Comparison of ENCODE assay signal across 14 cellular contexts in the genomic region with DNA sequence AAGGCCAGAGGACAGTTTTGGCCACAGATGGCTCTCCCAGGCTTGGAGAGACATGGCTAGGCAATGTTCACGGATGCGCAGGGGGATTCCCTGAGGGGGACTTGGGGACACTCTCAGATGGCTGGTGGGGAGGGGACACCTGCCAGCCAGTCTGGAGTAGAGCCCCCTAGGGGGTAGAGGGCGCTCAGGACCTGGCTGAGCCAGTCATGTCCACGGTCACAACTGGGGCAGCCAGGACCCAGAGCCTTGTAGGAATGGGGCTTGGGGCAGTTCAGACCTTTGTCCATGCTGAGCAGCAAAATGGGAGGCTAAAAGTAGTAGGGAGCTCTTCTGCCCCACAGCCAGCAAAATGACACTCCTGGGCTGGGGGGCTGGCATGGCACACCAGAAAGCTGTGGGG. TPM values are rescaled to one million over a fixed set of nuclear protein-coding genes. Genes with fewer than 3 reads are reported as not detected.
A peak's percentile ranks its signal among the peaks of the same experiment; 100 is the strongest.
DNase-seq lines count a peak whose midpoint lies in the region; ATAC-seq and TF ChIP-seq lines count a peak whose summit lies in the region.
"Had no signal": no experiment of that assay in that cellular context is flagged by ENCODE, and none has a peak within 500 bp of the region (broad histone marks: within the 10 kb centered on the region; RNA-seq: fewer than 3 reads in every experiment).

No MANE protein-coding gene starts in this region.

- H3K4me1 ChIP-seq in heart right ventricle (peaks cover 5 to 67% (median 41%) of the 10 kb centered on the region in 9 donors), endodermal cell (ENCODE audit: control insufficient read depth, insufficient read depth, low read length) (peaks cover 3% of the 10 kb centered on the region), neuronal stem cell (ENCODE audit: control insufficient read depth in 2 of 2, insufficient read depth in 1 of 2, low read depth in 1 of 2, low read length in 2 of 2) (peaks cover 19 to 43% of the 10 kb centered on the region in 2 donors), aorta (ENCODE audit: control insufficient read depth in 1 of 2, insufficient read depth in 2 of 2, low read length in 2 of 2) (no peaks in the 10 kb centered on the region)

- H3K9ac ChIP-seq in endodermal cell (ENCODE audit: extremely low read depth, low read length, poor library complexity, severe bottlenecking): no peak overlapping the region
- no peak overlapping the region for H3K9ac ChIP-seq in neuronal stem cell (ENCODE audit: low read depth, low read length, poor library complexity)

- H2BK12ac ChIP-seq in neuronal stem cell (ENCODE audit: low read length): no peak overlapping the region

- no peak for DNase-seq in heart right ventricle
- no peak for DNase-seq in left cardiac atrium
- DNase-seq in endodermal cell: peak; percentile 57
- no peak for DNase-seq in neuronal stem cell (ENCODE audit: low spot score)
- DNase-seq in aorta: no peak
- no peak for DNase-seq in LoVo (ENCODE audit: low spot score)
- no peak for DNase-seq in erythroblast (lab: John Stamatoyannopoulos, UW)
- DNase-seq in activated T-helper 2 cell treated with anti-CD3 and anti-CD28 coated beads, Interferon-gamma antibody, Interleukin-2, Interleukin-4, amounts not matched to agents 10 μg/mL and 5 μg/mL and 100 μg/mL, durations not matched to agents 14 hours and 24 hours and 36 hours (ENCODE audit: low spot score): no peak
- DNase-seq: foreskin melanocyte, NCI-H1417 treated with DMSO at 0.1 percent for 48 hours, NCI-H446, PC-9, T-helper 1 cell had no signal

- no peak overlapping the region for H3K4me2 ChIP-seq in neuronal stem cell (ENCODE audit: insufficient read depth, low read length, poor library complexity, severe bottlenecking)

- H3K27ac ChIP-seq in heart right ventricle (peak overlapping the region; percentile 65 to 99 (median 88)), endodermal cell (ENCODE audit: low read depth, low read length) (no peak overlapping the region), neuronal stem cell (replicated peaks; ENCODE audit: low read length) (no peak overlapping the region), aorta (ENCODE audit: low read depth in 1 of 2, low read length in 2 of 2) (peak overlapping the region; percentile 17 to 76)
- H3K27ac ChIP-seq: PC-9 had no signal

- H3K36me3 ChIP-seq in heart right ventricle (no peaks in the 10 kb centered on the region), endodermal cell (ENCODE audit: control insufficient read depth, insufficient read depth, low read length) (no peaks in the 10 kb centered on the region), neuronal stem cell (replicated peaks in 1 of 2; ENCODE audit: control insufficient read depth in 2 of 2, insufficient read depth in 2 of 2, low read length in 2 of 2) (no peaks in the 10 kb centered on the region), aorta (ENCODE audit: control insufficient read depth in 1 of 2, insufficient read depth in 2 of 2, low read length in 1 of 2) (no peaks in the 10 kb centered on the region)

- ATAC-seq in heart right ventricle (peak in 2 of 8 donors; percentile 8 to 12), left cardiac atrium (no peak), aorta (ENCODE audit: low FRiP score) (no peak)

- H3K27me3 ChIP-seq in heart right ventricle (peaks cover 0 to 20% (median 0%) of the 10 kb centered on the region in 7 donors), endodermal cell (ENCODE audit: control insufficient read depth, insufficient read depth, low read length, poor library complexity, severe bottlenecking) (no peaks in the 10 kb centered on the region), neuronal stem cell (ENCODE audit: control insufficient read depth in 3 of 3, insufficient read depth in 3 of 3, low read depth in 1 of 3, low read length in 3 of 3) (peaks cover 0 to 6% (median 0%) of the 10 kb centered on the region in 3 experiments), aorta (ENCODE audit: control insufficient read depth in 1 of 2, insufficient read depth in 2 of 2, low read length in 1 of 2) (no peaks in the 10 kb centered on the region)

- no peak overlapping the region for H2AFZ ChIP-seq in neuronal stem cell (ENCODE audit: low read length)
- H2AFZ ChIP-seq: PC-9 had no signal

- H3K9me3 Mint-ChIP-seq in endodermal cell: no peaks in the 10 kb centered on the region
- H3K9me3 Mint-ChIP-seq in activated T-helper 2 cell treated with anti-CD3 and anti-CD28 coated beads, Interferon-gamma antibody, Interleukin-2, Interleukin-4, amounts not matched to agents 10 μg/mL and 5 μg/mL and 100 μg/mL, durations not matched to agents 14 hours and 24 hours and 36 hours: no peaks in the 10 kb centered on the region

- H3K27me3 Mint-ChIP-seq in endodermal cell (ENCODE audit: insufficient read depth): no peaks in the 10 kb centered on the region
- peaks cover 22% of the 10 kb centered on the region for H3K27me3 Mint-ChIP-seq in activated T-helper 2 cell treated with anti-CD3 and anti-CD28 coated beads, Interferon-gamma antibody, Interleukin-2, Interleukin-4, amounts not matched to agents 10 μg/mL and 5 μg/mL and 100 μg/mL, durations not matched to agents 14 hours and 24 hours and 36 hours (ENCODE audit: low read depth)

- no peak overlapping the region for H4K91ac ChIP-seq in neuronal stem cell (ENCODE audit: low read depth, low read length, poor library complexity)

- TF ChIP-seq CTCF in heart right ventricle (IDR thresholded peaks at IDR 0.05) (no peak), endodermal cell (conservative IDR thresholded peaks at IDR 0.05) (no peak)

- H2BK120ac ChIP-seq in neuronal stem cell (ENCODE audit: low read depth, low read length): no peak overlapping the region

- no peaks in the 10 kb centered on the region for H3K36me3 Mint-ChIP-seq in endodermal cell (ENCODE audit: low read depth)
- no peaks in the 10 kb centered on the region for H3K36me3 Mint-ChIP-seq in activated T-helper 2 cell treated with anti-CD3 and anti-CD28 coated beads, Interferon-gamma antibody, Interleukin-2, Interleukin-4, amounts not matched to agents 10 μg/mL and 5 μg/mL and 100 μg/mL, durations not matched to agents 14 hours and 24 hours and 36 hours (ENCODE audit: low read depth)

- no peak overlapping the region for H3K4ac ChIP-seq in neuronal stem cell (ENCODE audit: low read length)

- peak overlapping the region; percentile 7 for H3K18ac ChIP-seq in neuronal stem cell (ENCODE audit: low read length)

- peak overlapping the region; percentile 54 for H2AK5ac ChIP-seq in neuronal stem cell (ENCODE audit: low read depth, low read length)

- H3K4me3 ChIP-seq in heart right ventricle: peak overlapping the region in 9 of 10 donors; percentile 46 to 66 (median 52)
- H3K4me3 ChIP-seq in endodermal cell (ENCODE audit: low read length): no peak overlapping the region
- no peak overlapping the region for H3K4me3 ChIP-seq in neuronal stem cell (ENCODE audit: low read length in 2 of 2)
- peak overlapping the region; percentile 36 to 59 for H3K4me3 ChIP-seq in aorta (ENCODE audit: low read length in 2 of 2)
- H3K4me3 ChIP-seq: PC-9, skin epidermis had no signal

- peak overlapping the region; percentile 48 for H3K27ac Mint-ChIP-seq in endodermal cell
- H3K27ac Mint-ChIP-seq in activated T-helper 2 cell treated with anti-CD3 and anti-CD28 coated beads, Interferon-gamma antibody, Interleukin-2, Interleukin-4, amounts not matched to agents 10 μg/mL and 5 μg/mL and 100 μg/mL, durations not matched to agents 14 hours and 24 hours and 36 hours: no peak overlapping the region

- TF ChIP-seq POLR2A in erythroblast (IDR thresholded peaks at IDR 0.05; ENCODE audit: low read length): no peak

- no peak overlapping the region for H2BK5ac ChIP-seq in neuronal stem cell (ENCODE audit: low read length)

- H3K4me1 Mint-ChIP-seq in endodermal cell: peaks cover 33% of the 10 kb centered on the region
- peaks cover 2% of the 10 kb centered on the region for H3K4me1 Mint-ChIP-seq in activated T-helper 2 cell treated with anti-CD3 and anti-CD28 coated beads, Interferon-gamma antibody, Interleukin-2, Interleukin-4, amounts not matched to agents 10 μg/mL and 5 μg/mL and 100 μg/mL, durations not matched to agents 14 hours and 24 hours and 36 hours (ENCODE audit: low read depth)

- H3K23ac ChIP-seq in neuronal stem cell (ENCODE audit: low read depth, low read length, poor library complexity): no peak overlapping the region

- no peaks in the 10 kb centered on the region for H3K79me1 ChIP-seq in neuronal stem cell (ENCODE audit: low read depth, low read length)

- peak overlapping the region; percentile 87 for H2BK15ac ChIP-seq in neuronal stem cell (ENCODE audit: low read length)

- 51 to 71% methylated on average over 4 of the region's 4 CpGs for WGBS in heart right ventricle, 2 donors
- WGBS in endodermal cell (ENCODE audit: insufficient coverage in 1 of 2, insufficient read length in 1 of 2), 2 experiments: 73% methylated on average over 4 of the region's 4 CpGs; no CpG with 5 or more reads in 1 of the 2 experiments
- WGBS in neuronal stem cell (ENCODE audit: extremely low coverage in 2 of 2, insufficient read length in 2 of 2, insufficient replicate concordance in 1 of 2), 2 donors: no CpG with 5 or more reads among the region's 4 CpGs
- WGBS in aorta, 2 donors: 11 to 22% methylated on average over 4 of the region's 4 CpGs

- H3K9me3 ChIP-seq in heart right ventricle: no peaks in the 10 kb centered on the region
- H3K9me3 ChIP-seq in endodermal cell (ENCODE audit: control insufficient read depth, low read length): no peaks in the 10 kb centered on the region
- no peaks in the 10 kb centered on the region for H3K9me3 ChIP-seq in neuronal stem cell (replicated peaks in 1 of 2; ENCODE audit: control insufficient read depth in 2 of 2, insufficient read depth in 1 of 2, low read depth in 1 of 2, low read length in 2 of 2)
- H3K9me3 ChIP-seq in aorta (ENCODE audit: control insufficient read depth, low read length): no peaks in the 10 kb centered on the region

- H3K14ac ChIP-seq in neuronal stem cell (ENCODE audit: low read length): no peak overlapping the region

- no peak overlapping the region for H4K8ac ChIP-seq in neuronal stem cell (ENCODE audit: low read depth, low read length)

- no peak overlapping the region for H3K4me3 Mint-ChIP-seq in endodermal cell
- no peak overlapping the region for H3K4me3 Mint-ChIP-seq in activated T-helper 2 cell treated with anti-CD3 and anti-CD28 coated beads, Interferon-gamma antibody, Interleukin-2, Interleukin-4, amounts not matched to agents 10 μg/mL and 5 μg/mL and 100 μg/mL, durations not matched to agents 14 hours and 24 hours and 36 hours (ENCODE audit: low read depth)

- intact Hi-C loops in heart right ventricle (cut with DNase I) (no loop called here), left cardiac atrium (cut with DNase I) (no loop called here), aorta (cut with DNase I) (loop anchor here in 1 of 2 donors (5.0 kb wide), 1 partner anchor 35 kb away; no protein-coding TSS in a partner anchor)
- intact Hi-C loops in activated T-helper 2 cell treated with anti-CD3 and anti-CD28 coated beads, Interferon-gamma antibody, Interleukin-2, Interleukin-4, amounts not matched to agents 10 μg/mL and 5 μg/mL and 100 μg/mL, durations not matched to agents 14 hours and 24 hours and 36 hours (cut with micrococcal nuclease): no loop called here

RNA-seq across cellular contexts. Expression of gene CSDC2, which starts 1.7 kb away (rescaled TPM):
- 100 to 1,000 TPM; 112 to 301 (median 137) TPM for total RNA-seq in heart right ventricle
- polyA plus RNA-seq in heart right ventricle: 100 to 1,000 TPM; 300 to 410 TPM
- 100 to 1,000 TPM; 165 to 217 TPM for total RNA-seq in left cardiac atrium
- under 1 TPM; 0.27 to 0.90 TPM for total RNA-seq in endodermal cell
- polyA plus RNA-seq in endodermal cell (2013, experiment 1 of 2): 4.9 TPM
- polyA plus RNA-seq in endodermal cell (2013, experiment 2 of 2): 4.2 TPM
- polyA plus RNA-seq in neuronal stem cell (2013, experiment 1 of 2): 1.4 TPM
- polyA plus RNA-seq in neuronal stem cell (2013, experiment 2 of 2): 1.4 TPM
- total RNA-seq in aorta: 10 to 100 TPM; 28.2 to 76.9 TPM
- 100 to 1,000 TPM in 1 of 2 donors, 10 to 100 TPM in 1; 19.2 to 129 TPM for polyA plus RNA-seq in aorta
- not detected in 2 replicates for total RNA-seq in activated T-helper 2 cell treated with anti-CD3 and anti-CD28 coated beads, Interferon-gamma antibody, Interleukin-2, Interleukin-4, amounts not matched to agents 10 μg/mL and 5 μg/mL and 100 μg/mL, durations not matched to agents 14 hours and 24 hours and 36 hours

RNA-seq across cellular contexts. Expression of gene POLR3H, which starts 18.2 kb away (rescaled TPM):
- 10 to 100 TPM; 13.3 to 25.8 (median 16.9) TPM for total RNA-seq in heart right ventricle
- 10 to 100 TPM; 24.4 to 34.9 TPM for polyA plus RNA-seq in heart right ventricle
- 10 to 100 TPM; 25.0 to 34.0 TPM for total RNA-seq in left cardiac atrium
- 10 to 100 TPM; 30.1 to 32.6 TPM for total RNA-seq in endodermal cell
- polyA plus RNA-seq in endodermal cell (2013, experiment 1 of 2): 19.1 TPM
- polyA plus RNA-seq in endodermal cell (2013, experiment 2 of 2): 20.1 TPM
- 16.8 TPM for polyA plus RNA-seq in neuronal stem cell (2013, experiment 1 of 2)
- polyA plus RNA-seq in neuronal stem cell (2013, experiment 2 of 2): 16.3 TPM
- 10 to 100 TPM; 25.3 to 29.2 TPM for total RNA-seq in aorta
- 10 to 100 TPM in 1 of 2 donors, 1 to 10 TPM in 1; 9.4 to 21.0 TPM for polyA plus RNA-seq in aorta
- total RNA-seq in activated T-helper 2 cell treated with anti-CD3 and anti-CD28 coated beads, Interferon-gamma antibody, Interleukin-2, Interleukin-4, amounts not matched to agents 10 μg/mL and 5 μg/mL and 100 μg/mL, durations not matched to agents 14 hours and 24 hours and 36 hours: 28.6 and 33.2 TPM in 2 replicates

RNA-seq across cellular contexts. Expression of gene PMM1, which starts 27.2 kb away (rescaled TPM):
- total RNA-seq in heart right ventricle: 10 to 100 TPM; 13.8 to 26.6 (median 21.9) TPM
- 10 to 100 TPM; 18.1 to 43.5 TPM for polyA plus RNA-seq in heart right ventricle
- 10 to 100 TPM; 13.0 to 22.1 TPM for total RNA-seq in left cardiac atrium
- 10 to 100 TPM; 19.0 to 32.3 TPM for total RNA-seq in endodermal cell
- polyA plus RNA-seq in endodermal cell (2013, experiment 1 of 2): 25.3 TPM
- 26.0 TPM for polyA plus RNA-seq in endodermal cell (2013, experiment 2 of 2)
- polyA plus RNA-seq in neuronal stem cell (2013, experiment 1 of 2): 13.7 TPM
- 12.6 TPM for polyA plus RNA-seq in neuronal stem cell (2013, experiment 2 of 2)
- total RNA-seq in aorta: 10 to 100 TPM; 23.8 to 25.2 TPM
- polyA plus RNA-seq in aorta: 100 to 1,000 TPM in 1 of 2 donors, 10 to 100 TPM in 1; 43.6 to 101 TPM
- 23.4 and 25.8 TPM in 2 replicates for total RNA-seq in activated T-helper 2 cell treated with anti-CD3 and anti-CD28 coated beads, Interferon-gamma antibody, Interleukin-2, Interleukin-4, amounts not matched to agents 10 μg/mL and 5 μg/mL and 100 μg/mL, durations not matched to agents 14 hours and 24 hours and 36 hours

RNA-seq across cellular contexts. Expression of gene DESI1, which starts 58.4 kb away (rescaled TPM):
- total RNA-seq in heart right ventricle: 10 to 100 TPM; 27.6 to 49.6 (median 36.0) TPM
- 10 to 100 TPM; 22.7 to 73.1 TPM for polyA plus RNA-seq in heart right ventricle
- 10 to 100 TPM; 56.5 to 64.0 TPM for total RNA-seq in left cardiac atrium
- 10 to 100 TPM; 21.8 to 28.9 TPM for total RNA-seq in endodermal cell
- 31.6 TPM for polyA plus RNA-seq in endodermal cell (2013, experiment 1 of 2)
- 27.1 TPM for polyA plus RNA-seq in endodermal cell (2013, experiment 2 of 2)
- polyA plus RNA-seq in neuronal stem cell (2013, experiment 1 of 2): 23.6 TPM
- 24.6 TPM for polyA plus RNA-seq in neuronal stem cell (2013, experiment 2 of 2)
- 10 to 100 TPM; 21.1 to 21.5 TPM for total RNA-seq in aorta
- 10 to 100 TPM in 1 of 2 donors, 1 to 10 TPM in 1; 6.4 to 11.9 TPM for polyA plus RNA-seq in aorta
- 57.3 and 58.5 TPM in 2 replicates for total RNA-seq in activated T-helper 2 cell treated with anti-CD3 and anti-CD28 coated beads, Interferon-gamma antibody, Interleukin-2, Interleukin-4, amounts not matched to agents 10 μg/mL and 5 μg/mL and 100 μg/mL, durations not matched to agents 14 hours and 24 hours and 36 hours

RNA-seq across cellular contexts. Expression of gene XRCC6, which starts 58.6 kb away (rescaled TPM):
- total RNA-seq in heart right ventricle (100 to 1,000 TPM; 152 to 192 (median 181) TPM), left cardiac atrium (100 to 1,000 TPM; 141 to 169 TPM), endodermal cell (100 to 1,000 TPM; 345 to 387 TPM), aorta (100 to 1,000 TPM; 131 to 132 TPM)
- polyA plus RNA-seq in heart right ventricle (100 to 1,000 TPM; 103 to 185 TPM), aorta (100 to 1,000 TPM in 1 of 2 donors, 10 to 100 TPM in 1; 93.7 to 124 TPM)
- polyA plus RNA-seq in endodermal cell (2013, experiment 1 of 2): 403 TPM
- 394 TPM for polyA plus RNA-seq in endodermal cell (2013, experiment 2 of 2)
- 314 TPM for polyA plus RNA-seq in neuronal stem cell (2013, experiment 1 of 2)
- polyA plus RNA-seq in neuronal stem cell (2013, experiment 2 of 2): 306 TPM
- total RNA-seq in activated T-helper 2 cell treated with anti-CD3 and anti-CD28 coated beads, Interferon-gamma antibody, Interleukin-2, Interleukin-4, amounts not matched to agents 10 μg/mL and 5 μg/mL and 100 μg/mL, durations not matched to agents 14 hours and 24 hours and 36 hours: 420 and 421 TPM in 2 replicates

Comparison
In these comparisons a context has a peak if more than half of its experiments do, and no peak if none do; other contexts are left out.
1. H3K27ac ChIP-seq: peak in heart right ventricle (10 of 10) and aorta (2 of 2); none in endodermal cell (single experiment) and neuronal stem cell (single experiment).
2. H3K4me3 ChIP-seq: peak in heart right ventricle (9 of 10) and aorta (2 of 2); none in endodermal cell (single experiment) and neuronal stem cell (0 of 2).
3. RNA of gene CSDC2, which starts 1.7 kb away (total RNA-seq): 165 to 217 TPM in left cardiac atrium, 112 to 301 TPM in heart right ventricle and 28.2 to 76.9 TPM in aorta; 0.27 to 0.90 TPM in endodermal cell and not detected in activated T-helper 2 cell treated with anti-CD3 and anti-CD28 coated beads, Interferon-gamma antibody, Interleukin-2, Interleukin-4, amounts not matched to agents 10 μg/mL and 5 μg/mL and 100 μg/mL, durations not matched to agents 14 hours and 24 hours and 36 hours; every median in the first group is over 10 times any median in the second.